9 cellular contexts compared by ENCODE assay signal in genomic region chr1:245153645-245154428, GRCh38. TPM values are rescaled to one million over a fixed set of nuclear protein-coding genes. Genes with fewer than 3 reads are reported as not detected.
DNase-seq lines count a peak whose midpoint lies in the region; ATAC-seq and TF ChIP-seq lines count a peak whose summit lies in the region.
"Had no signal": no experiment of that assay in that cellular context is flagged by ENCODE, and none has a peak within 500 bp of the region (broad histone marks: within the 10 kb centered on the region; RNA-seq: fewer than 3 reads in every experiment).

No MANE protein-coding gene starts in this region.

- H3K4me2 ChIP-seq in Karpas-422 (ENCODE audit: low read depth, low read length, poor library complexity, severe bottlenecking), result peak overlapping the region; percentile 70

- H2AFZ ChIP-seq in Karpas-422 (ENCODE audit: low read length), result no peak overlapping the region

- ATAC-seq in heart left ventricle (peak in 3 of 4 donors; percentile 8 to 34 (median 9)), GM21528 (IDR thresholded peaks at IDR 0.05; ENCODE audit: low FRiP score, unreplicated experiment) (no peak)

- H3K36me3 Mint-ChIP-seq in activated T-helper 2 cell treated with anti-CD3 and anti-CD28 coated beads, Interferon-gamma antibody, Interleukin-2, Interleukin-4, amounts not matched to agents 10 μg/mL and 5 μg/mL and 100 μg/mL, durations not matched to agents 14 hours and 24 hours and 36 hours (ENCODE audit: low read depth), result no peaks in the 10 kb centered on the region

- peaks cover 17% of the 10 kb centered on the region for H3K4me1 Mint-ChIP-seq in activated T-helper 2 cell treated with anti-CD3 and anti-CD28 coated beads, Interferon-gamma antibody, Interleukin-2, Interleukin-4, amounts not matched to agents 10 μg/mL and 5 μg/mL and 100 μg/mL, durations not matched to agents 14 hours and 24 hours and 36 hours (ENCODE audit: low read depth)

- intact Hi-C loops in activated T-helper 2 cell treated with anti-CD3 and anti-CD28 coated beads, Interferon-gamma antibody, Interleukin-2, Interleukin-4, amounts not matched to agents 10 μg/mL and 5 μg/mL and 100 μg/mL, durations not matched to agents 14 hours and 24 hours and 36 hours (cut with micrococcal nuclease), result loop anchor here (1.0 to 10.0 kb wide), 5 partner anchors 227 to 1551 kb away; no protein-coding TSS in a partner anchor
- intact Hi-C loops in heart left ventricle (cut with DNase I), result loop anchor here (1.0 to 10.0 kb wide), 18 partner anchors 227 to 1541 kb away; no protein-coding TSS in a partner anchor

- DNase-seq in DMS 273 (lab: John Stamatoyannopoulos, UW; ENCODE audit: unreplicated experiment) (peak; percentile 68), DMS 273 treated with DMSO at 0.1 percent for 48 hours (lab: John Stamatoyannopoulos, UW) (no peak), Karpas-422 (no peak), heart left ventricle (peak in 2 of 5 donors; percentile 18 to 40), retina (peak; percentile 87), GM19238 (ENCODE audit: insufficient read length, low spot score) (no peak)
- DNase-seq in activated T-helper 2 cell treated with anti-CD3 and anti-CD28 coated beads, Interferon-gamma antibody, Interleukin-2, Interleukin-4, amounts not matched to agents 10 μg/mL and 5 μg/mL and 100 μg/mL, durations not matched to agents 14 hours and 24 hours and 36 hours (ENCODE audit: low spot score), result no peak

- H3K27ac ChIP-seq in Karpas-422 (ENCODE audit: low read length) (no peak overlapping the region), heart left ventricle (peak overlapping the region in 3 of 12 donors; percentile 26 to 72 (median 40))
- H3K27ac ChIP-seq: 22Rv1 had no signal

- H3K4me1 ChIP-seq in Karpas-422 (ENCODE audit: low read length) (peaks cover 19% of the 10 kb centered on the region), heart left ventricle (peaks cover 3 to 43% (median 34%) of the 10 kb centered on the region in 12 donors)

- no peaks in the 10 kb centered on the region for H3K9me3 ChIP-seq in Karpas-422 (ENCODE audit: low read length)
- no peaks in the 10 kb centered on the region for H3K9me3 ChIP-seq in heart left ventricle

- H3K4me3 ChIP-seq in Karpas-422 (ENCODE audit: low read length) (peak overlapping the region; percentile 54; the same call in 1 of the 2 replicates), heart left ventricle (peak overlapping the region; percentile 49 to 72 (median 61))

- no peaks in the 10 kb centered on the region for H3K9me2 ChIP-seq in Karpas-422 (replicated peaks; ENCODE audit: insufficient read depth, low read length)

- H3K9ac ChIP-seq in Karpas-422 (ENCODE audit: low read length), result no peak overlapping the region

- TF ChIP-seq CTCF in heart left ventricle (IDR thresholded peaks at IDR 0.05), result no peak

- no peak for TF ChIP-seq POLR2A in heart left ventricle (IDR thresholded peaks at IDR 0.05)

- WGBS in heart left ventricle, 4 donors, result 0 to 2% (median 1%) methylated on average over 12 to 70 of the region's 70 CpGs

- no peaks in the 10 kb centered on the region for H3K9me3 Mint-ChIP-seq in activated T-helper 2 cell treated with anti-CD3 and anti-CD28 coated beads, Interferon-gamma antibody, Interleukin-2, Interleukin-4, amounts not matched to agents 10 μg/mL and 5 μg/mL and 100 μg/mL, durations not matched to agents 14 hours and 24 hours and 36 hours

- no peaks in the 10 kb centered on the region for H4K20me1 ChIP-seq in Karpas-422 (ENCODE audit: insufficient read depth, low read depth, low read length)

- H3K27me3 Mint-ChIP-seq in activated T-helper 2 cell treated with anti-CD3 and anti-CD28 coated beads, Interferon-gamma antibody, Interleukin-2, Interleukin-4, amounts not matched to agents 10 μg/mL and 5 μg/mL and 100 μg/mL, durations not matched to agents 14 hours and 24 hours and 36 hours (ENCODE audit: low read depth), result peaks cover 64% of the 10 kb centered on the region

- peak overlapping the region; percentile 66 for H3K4me3 Mint-ChIP-seq in activated T-helper 2 cell treated with anti-CD3 and anti-CD28 coated beads, Interferon-gamma antibody, Interleukin-2, Interleukin-4, amounts not matched to agents 10 μg/mL and 5 μg/mL and 100 μg/mL, durations not matched to agents 14 hours and 24 hours and 36 hours (ENCODE audit: low read depth)

- H3K79me2 ChIP-seq in Karpas-422 (ENCODE audit: low read length), result no peaks in the 10 kb centered on the region

- H3K27ac Mint-ChIP-seq in activated T-helper 2 cell treated with anti-CD3 and anti-CD28 coated beads, Interferon-gamma antibody, Interleukin-2, Interleukin-4, amounts not matched to agents 10 μg/mL and 5 μg/mL and 100 μg/mL, durations not matched to agents 14 hours and 24 hours and 36 hours, result no peak overlapping the region

- H3K27me3 ChIP-seq in Karpas-422 (ENCODE audit: low read length), result no peaks in the 10 kb centered on the region
- peaks cover 0 to 82% (median 25%) of the 10 kb centered on the region in 9 donors for H3K27me3 ChIP-seq in heart left ventricle

- no peaks in the 10 kb centered on the region for H3K36me3 ChIP-seq in Karpas-422 (ENCODE audit: insufficient read depth, low read length)
- H3K36me3 ChIP-seq in heart left ventricle, result no peaks in the 10 kb centered on the region

RNA-seq across cellular contexts. Expression of gene KIF26B, which starts 0.9 kb away (rescaled TPM):
- 2.3 and 3.3 TPM in 2 replicates for total RNA-seq in Karpas-422 (2014; rRNA removed; shearing (Covaris generic); ENCODE audit: low replicate concordance)
- total RNA-seq in activated T-helper 2 cell treated with anti-CD3 and anti-CD28 coated beads, Interferon-gamma antibody, Interleukin-2, Interleukin-4, amounts not matched to agents 10 μg/mL and 5 μg/mL and 100 μg/mL, durations not matched to agents 14 hours and 24 hours and 36 hours, result 0.28 and 0.37 TPM in 2 replicates
- total RNA-seq in heart left ventricle, result 1 to 10 TPM; 1.2 to 7.0 (median 2.3) TPM
- polyA plus RNA-seq in heart left ventricle, result 1 to 10 TPM; 1.3 to 3.9 TPM

Comparison
In these comparisons a context has a peak if more than half of its experiments do, and no peak if none do; other contexts are left out.
1. DNase-seq: peak in DMS 273 (single experiment) and retina (single experiment); none in DMS 273 treated with DMSO at 0.1 percent for 48 hours (single experiment), Karpas-422 (single experiment), activated T-helper 2 cell treated with anti-CD3 and anti-CD28 coated beads, Interferon-gamma antibody, Interleukin-2, Interleukin-4, amounts not matched to agents 10 μg/mL and 5 μg/mL and 100 μg/mL, durations not matched to agents 14 hours and 24 hours and 36 hours (single experiment) and GM19238 (single experiment).